ENCODE assay signal across 1 cellular context in the genomic region with DNA sequence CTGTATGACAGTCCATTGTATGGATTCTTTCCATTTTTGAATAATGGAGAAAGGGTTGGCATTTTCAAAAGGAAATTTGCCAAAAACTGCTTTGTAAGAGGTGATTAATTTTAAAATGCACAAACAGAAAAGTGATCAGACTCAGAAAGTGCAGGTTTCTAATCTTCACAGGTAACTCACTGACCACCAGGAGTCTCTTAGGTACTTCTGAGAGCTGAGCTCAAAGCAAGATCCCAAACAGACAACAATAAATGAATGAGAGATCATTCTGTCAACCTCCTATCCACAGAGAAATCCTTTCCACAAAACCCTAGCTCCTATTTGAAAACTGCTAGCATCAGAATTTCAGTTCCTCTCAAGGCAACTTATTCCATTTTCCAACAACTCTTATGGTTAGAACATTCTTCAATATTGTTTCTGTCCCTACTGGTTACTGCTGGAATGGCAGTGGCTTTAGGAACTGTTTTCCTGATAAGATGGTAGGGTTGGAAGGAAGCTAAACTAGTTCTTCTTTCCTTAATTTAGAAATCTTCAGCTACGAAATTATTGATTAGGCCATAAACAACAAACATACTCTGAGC.
TF ChIP-seq lines count a peak whose summit lies in the region.

No MANE protein-coding gene starts in this region.

TF ChIP-seq in SK-N-SH, 30 proteins besides CTCF, POLR2A, EP300 and RAD21 (continued from another document):
- TF ChIP-seq USF2 (IDR thresholded peaks at IDR 0.05; ENCODE audit: borderline replicate concordance, low read depth, low read length) (no peak), MXI1 (IDR thresholded peaks at IDR 0.05; ENCODE audit: low read depth, low read length) (no peak), MEF2A (IDR thresholded peaks at IDR 0.05; ENCODE audit: borderline replicate concordance, low read depth) (no peak)
